Comparison of ENCODE assay signal across 14 cellular contexts in the genomic region with DNA sequence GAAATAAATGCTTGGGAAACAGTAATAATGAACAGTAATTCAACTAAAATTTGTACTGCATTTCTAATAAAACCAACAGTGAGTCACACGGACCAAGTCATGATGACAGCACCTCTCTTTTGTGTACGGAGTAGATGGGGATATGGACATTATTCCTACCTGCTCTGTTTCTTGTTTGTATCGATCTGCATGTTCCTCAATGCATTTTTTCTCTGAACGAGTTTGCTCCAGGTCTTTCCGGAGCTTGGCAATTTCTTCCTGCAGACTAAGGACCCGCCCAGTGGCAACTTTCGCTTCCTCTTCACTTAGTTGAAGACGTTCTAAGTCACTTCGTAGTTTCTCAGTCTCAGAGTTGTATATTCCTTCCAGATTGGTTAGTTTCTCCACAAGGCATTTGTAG.
DNase-seq lines count a peak whose midpoint lies in the region; ATAC-seq and TF ChIP-seq lines count a peak whose summit lies in the region.
"Had no signal": no experiment of that assay in that cellular context is flagged by ENCODE, and none has a peak within 500 bp of the region (broad histone marks: within the 10 kb centered on the region; RNA-seq: fewer than 3 reads in every experiment).

No MANE protein-coding gene starts in this region.

- H3K4me3 Mint-ChIP-seq in Calu3 (ENCODE audit: low read depth, unreplicated experiment) = peak overlapping the region; percentile 39
- H3K4me3 Mint-ChIP-seq: activated T-cell treated with anti-CD3 and anti-CD28 coated beads, Interleukin-2, amount 50 U/mL, for 72 hours had no signal

- no peaks in the 10 kb centered on the region for H3K27me3 Mint-ChIP-seq in Calu3 (ENCODE audit: unreplicated experiment)

- peak; percentile 74 for ATAC-seq in GM21576 (IDR thresholded peaks at IDR 0.05; ENCODE audit: unreplicated experiment)
- ATAC-seq in HG02970 (IDR thresholded peaks at IDR 0.05; ENCODE audit: low FRiP score, unreplicated experiment) = no peak
- ATAC-seq: activated T-cell treated with anti-CD3 and anti-CD28 coated beads, Interleukin-2, amount 50 U/mL, for 72 hours had no signal

- H3K9me3 Mint-ChIP-seq in Calu3 (ENCODE audit: low read depth, unreplicated experiment) = no peaks in the 10 kb centered on the region
- H3K9me3 Mint-ChIP-seq: activated T-cell treated with anti-CD3 and anti-CD28 coated beads, Interleukin-2, amount 50 U/mL, for 72 hours had no signal

- CTCF ChIA-PET in Calu3 (lab: Charles Lee) = interaction anchor here (0.6 kb wide), 3 partner anchors 14 to 309 kb away, joined by 3 to 4 read pairs (median 4); a partner anchor contains a TSS

- no peak overlapping the region for H3K27ac ChIP-seq in esophagus squamous epithelium
- H3K27ac ChIP-seq: uterus had no signal

- DNase-seq in Calu3 (peak; percentile 45), MV-4-11 (lab: John Stamatoyannopoulos, UW) (peak; percentile 81), foreskin fibroblast (peak; percentile 18 to 40), ureter (ENCODE audit: low spot score) (no peak), esophagus squamous epithelium (lab: John Stamatoyannopoulos, UW) (no peak), putamen (ENCODE audit: low spot score) (no peak)
- DNase-seq: activated T-cell treated with anti-CD3 and anti-CD28 coated beads, Interleukin-2, amount 50 U/mL, for 72 hours; effector CD8-positive, alpha-beta T cell; H7; left cardiac atrium; NCI-H510A; uterus had no signal

- WGBS in esophagus squamous epithelium, 2 donors = 71 to 73% methylated on average over 9 of the region's 9 CpGs

- peaks cover 0 to 91% (median under 1%) of the 10 kb centered on the region in 3 donors for H3K36me3 ChIP-seq in esophagus squamous epithelium
- H3K36me3 ChIP-seq: uterus had no signal

- H3K4me1 ChIP-seq in esophagus squamous epithelium = no peaks in the 10 kb centered on the region
- H3K4me1 ChIP-seq: uterus had no signal

- no peaks in the 10 kb centered on the region for H3K27me3 ChIP-seq in esophagus squamous epithelium
- H3K27me3 ChIP-seq: uterus had no signal

- intact Hi-C loops in Calu3 (cut with micrococcal nuclease; ENCODE audit: unreplicated experiment) = no loop called here
- intact Hi-C loops in esophagus squamous epithelium (cut with DNase I) = no loop called here

- no peaks in the 10 kb centered on the region for H3K4me1 Mint-ChIP-seq in Calu3 (ENCODE audit: low read depth, unreplicated experiment)

- H3K27ac Mint-ChIP-seq in Calu3 (ENCODE audit: unreplicated experiment) = no peak overlapping the region
- H3K27ac Mint-ChIP-seq: activated T-cell treated with anti-CD3 and anti-CD28 coated beads, Interleukin-2, amount 50 U/mL, for 72 hours had no signal

- no TSS peak for BruUV-seq in Calu3 (replicated peaks; lab: Mats Ljungman, UMichigan)

- H3K36me3 Mint-ChIP-seq in Calu3 (ENCODE audit: insufficient read depth, unreplicated experiment) = no peaks in the 10 kb centered on the region

- no peak for TF ChIP-seq POLR2A in esophagus squamous epithelium (IDR thresholded peaks at IDR 0.05)

- TF ChIP-seq CTCF in Calu3 (IDR thresholded peaks at IDR 0.05; ENCODE audit: unreplicated experiment) = no peak
- TF ChIP-seq CTCF in foreskin fibroblast (IDR thresholded peaks at IDR 0.05; ENCODE audit: low read depth, low read length) = no peak
- TF ChIP-seq CTCF in esophagus squamous epithelium (IDR thresholded peaks at IDR 0.05) = no peak

- no peaks in the 10 kb centered on the region for H3K9me3 ChIP-seq in esophagus squamous epithelium
- H3K9me3 ChIP-seq: uterus had no signal

- no peak overlapping the region for H3K4me3 ChIP-seq in foreskin fibroblast (ENCODE audit: low read depth in 1 of 2, low read length in 2 of 2)
- H3K4me3 ChIP-seq in esophagus squamous epithelium = no peak overlapping the region
- H3K4me3 ChIP-seq: uterus had no signal

Comparison
In these comparisons a context has a peak if more than half of its experiments do, and no peak if none do; other contexts are left out.
1. DNase-seq: peak in Calu3 (single experiment), MV-4-11 (single experiment) and foreskin fibroblast (2 of 2); none in ureter (single experiment), esophagus squamous epithelium (single experiment) and putamen (single experiment).